18 cellular contexts compared by ENCODE assay signal in genomic region chrX:78527263-78527662, GRCh38.
DNase-seq lines count a peak whose midpoint lies in the region; ATAC-seq, FAIRE-seq and TF ChIP-seq lines count a peak whose summit lies in the region.
"Had no signal": no experiment of that assay in that cellular context is flagged by ENCODE, and none has a peak within 500 bp of the region (broad histone marks: within the 10 kb centered on the region; RNA-seq: fewer than 3 reads in every experiment).

No MANE protein-coding gene starts in this region.

- H3K27me3 Mint-ChIP-seq in natural killer cell treated with Interleukin-12 subunit alpha and Interleukin-12 subunit beta and Interleukin-15 and Interleukin-18, amount 100 ng/mL, for 72 hours = peaks cover 0 to 10% of the 10 kb centered on the region in 2 donors
- H3K27me3 Mint-ChIP-seq in natural killer cell (ENCODE audit: low read depth in 2 of 2) = no peaks in the 10 kb centered on the region
- H3K27me3 Mint-ChIP-seq: stimulated activated memory B cell treated with anti-CD40 and anti-IgM and Interleukin-4, amounts not matched to agents 10 μg/mL and 1 μg/mL and 100 μg/mL, for 72 hours had no signal

- no peak overlapping the region for H3K4me3 Mint-ChIP-seq in natural killer cell treated with Interleukin-12 subunit alpha and Interleukin-12 subunit beta and Interleukin-15 and Interleukin-18, amount 100 ng/mL, for 72 hours
- no peak overlapping the region for H3K4me3 Mint-ChIP-seq in natural killer cell
- H3K4me3 Mint-ChIP-seq: stimulated activated memory B cell treated with anti-CD40 and anti-IgM and Interleukin-4, amounts not matched to agents 10 μg/mL and 1 μg/mL and 100 μg/mL, for 72 hours; WTC11 had no signal

- FAIRE-seq in RCC 7860 (lab: Jason Lieb, UNC) = peak; percentile 79

- TF ChIP-seq CTCF in natural killer cell (IDR thresholded peaks at IDR 0.05) = no peak
- no peak for TF ChIP-seq CTCF in epithelial cell of esophagus (IDR thresholded peaks at IDR 0.05; ENCODE audit: insufficient read depth, low read depth, low read length, missing control alignments)

- no peaks in the 10 kb centered on the region for H3K36me3 Mint-ChIP-seq in natural killer cell treated with Interleukin-12 subunit alpha and Interleukin-12 subunit beta and Interleukin-15 and Interleukin-18, amount 100 ng/mL, for 72 hours
- no peaks in the 10 kb centered on the region for H3K36me3 Mint-ChIP-seq in natural killer cell
- H3K36me3 Mint-ChIP-seq: stimulated activated memory B cell treated with anti-CD40 and anti-IgM and Interleukin-4, amounts not matched to agents 10 μg/mL and 1 μg/mL and 100 μg/mL, for 72 hours; WTC11 had no signal

- no peak overlapping the region for H3K4me3 ChIP-seq in epithelial cell of esophagus (ENCODE audit: low read length)
- H3K4me3 ChIP-seq: BLaER1, lower lobe of right lung had no signal

- H3K9me3 Mint-ChIP-seq in natural killer cell treated with Interleukin-12 subunit alpha and Interleukin-12 subunit beta and Interleukin-15 and Interleukin-18, amount 100 ng/mL, for 72 hours = no peaks in the 10 kb centered on the region
- no peaks in the 10 kb centered on the region for H3K9me3 Mint-ChIP-seq in natural killer cell
- H3K9me3 Mint-ChIP-seq: stimulated activated memory B cell treated with anti-CD40 and anti-IgM and Interleukin-4, amounts not matched to agents 10 μg/mL and 1 μg/mL and 100 μg/mL, for 72 hours had no signal

- peak overlapping the region in 1 of 2 donors; percentile 7 for H3K27ac Mint-ChIP-seq in natural killer cell treated with Interleukin-12 subunit alpha and Interleukin-12 subunit beta and Interleukin-15 and Interleukin-18, amount 100 ng/mL, for 72 hours
- H3K27ac Mint-ChIP-seq in natural killer cell = no peak overlapping the region
- H3K27ac Mint-ChIP-seq: stimulated activated memory B cell treated with anti-CD40 and anti-IgM and Interleukin-4, amounts not matched to agents 10 μg/mL and 1 μg/mL and 100 μg/mL, for 72 hours had no signal

- peak; percentile 63 to 72 for ATAC-seq in natural killer cell treated with Interleukin-12 subunit alpha and Interleukin-12 subunit beta and Interleukin-15 and Interleukin-18, amount 100 ng/mL, for 72 hours
- ATAC-seq in natural killer cell (no peak), HG03159 (IDR thresholded peaks at IDR 0.05; ENCODE audit: unreplicated experiment) (no peak)
- peak; percentile 93 for ATAC-seq in stimulated activated naive CD8-positive, alpha-beta T cell treated with anti-CD3 and anti-CD28 coated beads, Interleukin-15, Interleukin-2, amounts not matched to agents 100 U/mL and 50 U/mL, for 24 hours
- ATAC-seq: lower lobe of right lung; stimulated activated memory B cell treated with anti-CD40 and anti-IgM and Interleukin-4, amounts not matched to agents 10 μg/mL and 1 μg/mL and 100 μg/mL, for 72 hours; WTC11 had no signal

- intact Hi-C loops in natural killer cell (cut with micrococcal nuclease) = no loop called here

- peaks cover 0 to 6% of the 10 kb centered on the region in 2 donors for H3K4me1 Mint-ChIP-seq in natural killer cell treated with Interleukin-12 subunit alpha and Interleukin-12 subunit beta and Interleukin-15 and Interleukin-18, amount 100 ng/mL, for 72 hours (ENCODE audit: low read depth in 2 of 2)
- no peaks in the 10 kb centered on the region for H3K4me1 Mint-ChIP-seq in natural killer cell

- no peak for DNase-seq in natural killer cell treated with Interleukin-12 subunit alpha and Interleukin-12 subunit beta and Interleukin-15 and Interleukin-18, amount 100 ng/mL, for 72 hours (ENCODE audit: low spot score)
- DNase-seq in natural killer cell = no peak
- DNase-seq in RCC 7860 (ENCODE audit: low spot score) = peak; percentile 82
- peak; percentile 73 for DNase-seq in epithelial cell of esophagus (ENCODE audit: low read depth)
- DNase-seq in stimulated activated naive CD8-positive, alpha-beta T cell treated with anti-CD3 and anti-CD28 coated beads, Interleukin-15, Interleukin-2, amounts not matched to agents 100 U/mL and 50 U/mL, for 24 hours = peak; percentile 9
- DNase-seq in CD1c-positive myeloid dendritic cell (ENCODE audit: extremely low spot score) = no peak
- DNase-seq in COR-L47 (lab: John Stamatoyannopoulos, UW) = no peak
- DNase-seq: amygdala; effector CD4-positive, alpha-beta T cell; hippocampal formation; lower lobe of right lung; NCI-H1092; NCI-H774; nucleus accumbens had no signal

Comparison
In these comparisons a context has a peak if more than half of its experiments do, and no peak if none do; other contexts are left out.
1. ATAC-seq: peak in natural killer cell treated with Interleukin-12 subunit alpha and Interleukin-12 subunit beta and Interleukin-15 and Interleukin-18, amount 100 ng/mL, for 72 hours (2 of 2) and stimulated activated naive CD8-positive, alpha-beta T cell treated with anti-CD3 and anti-CD28 coated beads, Interleukin-15, Interleukin-2, amounts not matched to agents 100 U/mL and 50 U/mL, for 24 hours (single experiment); none in natural killer cell (0 of 3) and HG03159 (single experiment).
2. DNase-seq: peak in RCC 7860 (single experiment), epithelial cell of esophagus (single experiment) and stimulated activated naive CD8-positive, alpha-beta T cell treated with anti-CD3 and anti-CD28 coated beads, Interleukin-15, Interleukin-2, amounts not matched to agents 100 U/mL and 50 U/mL, for 24 hours (single experiment); none in natural killer cell treated with Interleukin-12 subunit alpha and Interleukin-12 subunit beta and Interleukin-15 and Interleukin-18, amount 100 ng/mL, for 72 hours (single experiment), natural killer cell (single experiment), CD1c-positive myeloid dendritic cell (single experiment) and COR-L47 (single experiment).